Comparison of ENCODE assay signal across 25 cellular contexts in genomic region chr3:124107491-124107890, GRCh38.
DNase-seq lines count a peak whose midpoint lies in the region; ATAC-seq, FAIRE-seq and TF ChIP-seq lines count a peak whose summit lies in the region.
"Had no signal": no experiment of that assay in that cellular context is flagged by ENCODE, and none has a peak within 500 bp of the region (broad histone marks: within the 10 kb centered on the region; RNA-seq: fewer than 3 reads in every experiment).

No MANE protein-coding gene starts in this region.

- peak in 1 of 5 donors; percentile 36 for DNase-seq in heart left ventricle
- DNase-seq in right atrium auricular region (ENCODE audit: low spot score): no peak
- DNase-seq in adipocyte (ENCODE audit: low read depth): peak; percentile 47
- DNase-seq in right cardiac atrium: no peak
- peak in 1 of 2 donors; percentile 22 for DNase-seq in uterus
- DNase-seq in activated CD8-positive, alpha-beta T cell treated with anti-CD3 and anti-CD28 coated beads, Interleukin-2, amount 10 ng/mL, durations not matched to agents 7 days and 5 days: no peak
- no peak for DNase-seq in frontal cortex (ENCODE audit: low spot score in 2 of 2)
- no peak for DNase-seq in HTR-8/SVneo (ENCODE audit: insufficient read length, low spot score)
- DNase-seq: activated gamma-delta T cell; Caco-2; colonic mucosa; DND-41; esophagus squamous epithelium; H7; kidney; NCI-H1092 treated with DMSO at 0.1 percent for 48 hours; NCI-H2081 treated with DMSO at 0.1 percent for 48 hours; nucleus accumbens; SJCRH30; small intestine; stimulated activated CD4-positive, alpha-beta T cell treated with anti-CD3 and anti-CD28 coated beads, Interleukin-2, amount 100 ng/mL, for 24 hours; T-helper 1 cell had no signal

- H3K9me3 ChIP-seq in heart left ventricle: peaks cover 0 to 9% (median 0%) of the 10 kb centered on the region in 12 donors
- no peaks in the 10 kb centered on the region for H3K9me3 ChIP-seq in right atrium auricular region
- no peaks in the 10 kb centered on the region for H3K9me3 ChIP-seq in adipocyte (ENCODE audit: control insufficient read depth, low read length)
- H3K9me3 ChIP-seq in right cardiac atrium (ENCODE audit: control insufficient read depth, low read length): no peaks in the 10 kb centered on the region
- H3K9me3 ChIP-seq in uterus: no peaks in the 10 kb centered on the region
- H3K9me3 ChIP-seq: BLaER1, Caco-2, colonic mucosa, esophagus squamous epithelium, SJCRH30 had no signal

- H3K36me3 ChIP-seq in heart left ventricle: no peaks in the 10 kb centered on the region
- no peaks in the 10 kb centered on the region for H3K36me3 ChIP-seq in right atrium auricular region
- H3K36me3 ChIP-seq in adipocyte (ENCODE audit: control insufficient read depth, insufficient read depth, low read length, severe bottlenecking): no peaks in the 10 kb centered on the region
- no peaks in the 10 kb centered on the region for H3K36me3 ChIP-seq in uterus
- H3K36me3 ChIP-seq: BLaER1, colonic mucosa, esophagus squamous epithelium, SJCRH30 had no signal

- no peaks in the 10 kb centered on the region for H3K27me3 ChIP-seq in heart left ventricle
- H3K27me3 ChIP-seq in right atrium auricular region: no peaks in the 10 kb centered on the region
- no peaks in the 10 kb centered on the region for H3K27me3 ChIP-seq in adipocyte (replicated peaks; ENCODE audit: control insufficient read depth, insufficient read depth, low read length)
- no peaks in the 10 kb centered on the region for H3K27me3 ChIP-seq in right cardiac atrium (ENCODE audit: control insufficient read depth, insufficient read depth)
- H3K27me3 ChIP-seq in uterus: no peaks in the 10 kb centered on the region
- H3K27me3 ChIP-seq: BLaER1, colonic mucosa, esophagus squamous epithelium, SJCRH30 had no signal

- H3K27me3 Mint-ChIP-seq in activated CD8-positive, alpha-beta T cell treated with anti-CD3 and anti-CD28 coated beads, Interleukin-2, amount 10 ng/mL, durations not matched to agents 7 days and 5 days (ENCODE audit: low read depth): no peaks in the 10 kb centered on the region

- H3K4me1 Mint-ChIP-seq in activated CD8-positive, alpha-beta T cell treated with anti-CD3 and anti-CD28 coated beads, Interleukin-2, amount 10 ng/mL, durations not matched to agents 7 days and 5 days (ENCODE audit: low read depth): no peaks in the 10 kb centered on the region

- H3K36me3 Mint-ChIP-seq in activated CD8-positive, alpha-beta T cell treated with anti-CD3 and anti-CD28 coated beads, Interleukin-2, amount 10 ng/mL, durations not matched to agents 7 days and 5 days (ENCODE audit: low read depth): no peaks in the 10 kb centered on the region

- POLR2A ChIA-PET in activated CD8-positive, alpha-beta T cell treated with anti-CD3 and anti-CD28 coated beads, Interleukin-2, amount 10 ng/mL, durations not matched to agents 7 days and 5 days (lab: Charles Lee): no interaction called here

- H3K9ac ChIP-seq in adipocyte (ENCODE audit: low read length): no peak overlapping the region
- H3K9ac ChIP-seq: BLaER1 had no signal

- H3K4me1 ChIP-seq in heart left ventricle (peaks cover 0 to 27% (median 14%) of the 10 kb centered on the region in 12 donors), right atrium auricular region (peaks cover 0 to 12% of the 10 kb centered on the region in 2 donors), adipocyte (ENCODE audit: control insufficient read depth, insufficient read depth, low read length) (peaks cover 11% of the 10 kb centered on the region), right cardiac atrium (ENCODE audit: control insufficient read depth, insufficient read depth, low read length) (peaks cover 7% of the 10 kb centered on the region), uterus (no peaks in the 10 kb centered on the region)
- H3K4me1 ChIP-seq: BLaER1, Caco-2, colonic mucosa had no signal

- intact Hi-C loops in heart left ventricle (cut with DNase I) (no loop called here), right cardiac atrium (cut with DNase I) (no loop called here), uterus (cut with DNase I; ENCODE audit: low total_unique reads) (no loop called here)

- no peak for TF ChIP-seq CTCF in heart left ventricle (IDR thresholded peaks at IDR 0.05)
- no peak for TF ChIP-seq CTCF in right atrium auricular region (IDR thresholded peaks at IDR 0.05)
- TF ChIP-seq CTCF in uterus (IDR thresholded peaks at IDR 0.05): no peak

- peak overlapping the region in 3 of 12 donors; percentile 22 to 56 (median 23) for H3K27ac ChIP-seq in heart left ventricle
- H3K27ac ChIP-seq in right atrium auricular region: peak overlapping the region in 1 of 2 donors; percentile 18
- no peak overlapping the region for H3K27ac ChIP-seq in right cardiac atrium (ENCODE audit: low read length)
- H3K27ac ChIP-seq in uterus: peak overlapping the region; percentile 53 to 67
- H3K27ac ChIP-seq: BLaER1, colonic mucosa, HL-60, SJCRH30 had no signal

- no peaks in the 10 kb centered on the region for H3K9me3 Mint-ChIP-seq in activated CD8-positive, alpha-beta T cell treated with anti-CD3 and anti-CD28 coated beads, Interleukin-2, amount 10 ng/mL, durations not matched to agents 7 days and 5 days (ENCODE audit: insufficient read depth)

- H3K4me3 ChIP-seq in heart left ventricle (no peak overlapping the region), right atrium auricular region (no peak overlapping the region), adipocyte (ENCODE audit: low read length) (no peak overlapping the region), right cardiac atrium (ENCODE audit: low read length) (no peak overlapping the region), uterus (no peak overlapping the region)
- H3K4me3 ChIP-seq: BLaER1, colonic mucosa, esophagus squamous epithelium, SJCRH30 had no signal

- CTCF ChIA-PET in activated CD8-positive, alpha-beta T cell treated with anti-CD3 and anti-CD28 coated beads, Interleukin-2, amount 10 ng/mL, durations not matched to agents 7 days and 5 days (lab: Charles Lee): no interaction called here

- peak; percentile 49 to 87 (median 80) for ATAC-seq in heart left ventricle
- ATAC-seq in right cardiac atrium: peak; percentile 61 to 64
- ATAC-seq in activated CD8-positive, alpha-beta T cell treated with anti-CD3 and anti-CD28 coated beads, Interleukin-2, amount 10 ng/mL, durations not matched to agents 7 days and 5 days: no peak

- H3K4me3 Mint-ChIP-seq in activated CD8-positive, alpha-beta T cell treated with anti-CD3 and anti-CD28 coated beads, Interleukin-2, amount 10 ng/mL, durations not matched to agents 7 days and 5 days: no peak overlapping the region

- no peak overlapping the region for H3K27ac Mint-ChIP-seq in activated CD8-positive, alpha-beta T cell treated with anti-CD3 and anti-CD28 coated beads, Interleukin-2, amount 10 ng/mL, durations not matched to agents 7 days and 5 days

- FAIRE-seq in frontal cortex (lab: Jason Lieb, UNC): no peak
- no peak for FAIRE-seq in HTR-8/SVneo (lab: Jason Lieb, UNC)
- FAIRE-seq: GM12891, kidney, small intestine had no signal

- no peak for TF ChIP-seq POLR2A in heart left ventricle (IDR thresholded peaks at IDR 0.05)
- TF ChIP-seq POLR2A in uterus (IDR thresholded peaks at IDR 0.05): no peak

- 56 to 80% (median 68%) methylated on average over 1 of the region's 1 CpG for WGBS in heart left ventricle, 4 donors
- 60% methylated on average over 1 of the region's 1 CpG for WGBS in right cardiac atrium
